In genomic region chr11:64355078-64355940, GRCh38 we compare ENCODE assay signal across 1 cellular context.
TF ChIP-seq lines count a peak whose summit lies in the region.

No MANE protein-coding gene starts in this region.

TF ChIP-seq in A549, 52 proteins besides CTCF, POLR2A, EP300 and RAD21:
- TF ChIP-seq ZFP36 (IDR thresholded peaks at IDR 0.05; ENCODE audit: borderline replicate concordance, partially characterized antibody) (no peak), MAX (IDR thresholded peaks at IDR 0.05) (peak; percentile 65; the same call in 1 of the 2 replicates), TP53 (CRISPR knock-in tag; IDR thresholded peaks at IDR 0.05) (no peak), SMC3 (IDR thresholded peaks at IDR 0.05) (peak; percentile 91), EHMT2 (IDR thresholded peaks at IDR 0.05; ENCODE audit: low read depth) (no peak), NPAS2 (CRISPR knock-in tag; IDR thresholded peaks at IDR 0.05; ENCODE audit: borderline replicate concordance) (no peak), EHF (CRISPR knock-in tag; IDR thresholded peaks at IDR 0.05) (no peak), MAZ (IDR thresholded peaks at IDR 0.05; ENCODE audit: borderline replicate concordance, low read depth, low read length) (0 out of 2 replicates have a peak, but pooled peaks have one; percentile 7), HOXB13 (CRISPR knock-in tag; IDR thresholded peaks at IDR 0.05; ENCODE audit: low read depth) (no peak), CBX8 (IDR thresholded peaks at IDR 0.05) (no peak), PHF8 (IDR thresholded peaks at IDR 0.05; ENCODE audit: borderline replicate concordance, low read depth) (no peak), HEYL (CRISPR knock-in tag; IDR thresholded peaks at IDR 0.05) (no peak), NR3C1 (IDR thresholded peaks at IDR 0.05) (no peak), FOXS1 (CRISPR knock-in tag; IDR thresholded peaks at IDR 0.05) (no peak), PBX3 (IDR thresholded peaks at IDR 0.05) (no peak), ZC3H11A (IDR thresholded peaks at IDR 0.05) (no peak), CHD2 (IDR thresholded peaks at IDR 0.05; ENCODE audit: low read length, partially characterized antibody) (no peak), CEBPB (IDR thresholded peaks at IDR 0.05) (no peak), POLR2AphosphoS2 (conservative IDR thresholded peaks at IDR 0.05; ENCODE audit: low read length) (no peak), E2F6 (IDR thresholded peaks at IDR 0.05; ENCODE audit: borderline replicate concordance, low read depth) (no peak), CHD4 (IDR thresholded peaks at IDR 0.05; ENCODE audit: borderline replicate concordance) (no peak; the same call in 1 of the 2 replicates), JUNB (IDR thresholded peaks at IDR 0.05) (no peak), TFCP2L1 (CRISPR knock-in tag; IDR thresholded peaks at IDR 0.05) (no peak), CBX2 (IDR thresholded peaks at IDR 0.05; ENCODE audit: borderline replicate concordance, low read depth) (no peak), HOXA7 (CRISPR knock-in tag; IDR thresholded peaks at IDR 0.05) (no peak), RARB (CRISPR knock-in tag; IDR thresholded peaks at IDR 0.05) (no peak), ZNF302 (CRISPR knock-in tag; IDR thresholded peaks at IDR 0.05) (no peak), SREBF2 (IDR thresholded peaks at IDR 0.05) (no peak), FOSB (CRISPR knock-in tag; IDR thresholded peaks at IDR 0.05) (no peak), HOXB5 (CRISPR knock-in tag; IDR thresholded peaks at IDR 0.05) (no peak), GATA3 (IDR thresholded peaks at IDR 0.05; ENCODE audit: borderline replicate concordance) (0 out of 2 replicates have a peak, but pooled peaks have one; percentile 20), ELK1 (IDR thresholded peaks at IDR 0.05; ENCODE audit: low read depth, low read length) (no peak), ESRRA (IDR thresholded peaks at IDR 0.05; ENCODE audit: borderline replicate concordance, low read length) (no peak), BHLHE40 (IDR thresholded peaks at IDR 0.05; ENCODE audit: low read depth, low read length) (no peak), FOSL2 (IDR thresholded peaks at IDR 0.05) (peak; percentile 60), FOSL2 (CRISPR knock-in tag; IDR thresholded peaks at IDR 0.05) (peak; percentile 95), HDAC2 (IDR thresholded peaks at IDR 0.05) (no peak), JUN (IDR thresholded peaks at IDR 0.05) (peak in 1 of 2 experiments; percentile 61; a peak in 1 of 5 replicates), ZSCAN20 (CRISPR knock-in tag; IDR thresholded peaks at IDR 0.05) (no peak)
- TF ChIP-seq, protein P1, sequence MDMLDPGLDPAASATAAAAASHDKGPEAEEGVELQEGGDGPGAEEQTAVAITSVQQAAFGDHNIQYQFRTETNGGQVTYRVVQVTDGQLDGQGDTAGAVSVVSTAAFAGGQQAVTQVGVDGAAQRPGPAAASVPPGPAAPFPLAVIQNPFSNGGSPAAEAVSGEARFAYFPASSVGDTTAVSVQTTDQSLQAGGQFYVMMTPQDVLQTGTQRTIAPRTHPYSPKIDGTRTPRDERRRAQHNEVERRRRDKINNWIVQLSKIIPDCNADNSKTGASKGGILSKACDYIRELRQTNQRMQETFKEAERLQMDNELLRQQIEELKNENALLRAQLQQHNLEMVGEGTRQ (IDR thresholded peaks at IDR 0.05) = no peak
- TF ChIP-seq, protein P2, sequence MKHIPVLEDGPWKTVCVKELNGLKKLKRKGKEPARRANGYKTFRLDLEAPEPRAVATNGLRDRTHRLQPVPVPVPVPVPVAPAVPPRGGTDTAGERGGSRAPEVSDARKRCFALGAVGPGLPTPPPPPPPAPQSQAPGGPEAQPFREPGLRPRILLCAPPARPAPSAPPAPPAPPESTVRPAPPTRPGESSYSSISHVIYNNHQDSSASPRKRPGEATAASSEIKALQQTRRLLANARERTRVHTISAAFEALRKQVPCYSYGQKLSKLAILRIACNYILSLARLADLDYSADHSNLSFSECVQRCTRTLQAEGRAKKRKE (CRISPR knock-in tag; IDR thresholded peaks at IDR 0.05; ENCODE audit: low read depth) = no peak
